8 cellular contexts compared by ENCODE assay signal in genomic region chr9:130239741-130240241, GRCh38. TPM values are rescaled to one million over a fixed set of nuclear protein-coding genes. Genes with fewer than 3 reads are reported as not detected.
A peak's percentile ranks its signal among the peaks of the same experiment; 100 is the strongest.
DNase-seq lines count a peak whose midpoint lies in the region; ATAC-seq and TF ChIP-seq lines count a peak whose summit lies in the region.

No MANE protein-coding gene starts in this region.

- no peaks in the 10 kb centered on the region for H3K9me3 Mint-ChIP-seq in CD4-positive, CD25-positive, alpha-beta regulatory T cell

- peak; percentile 35 for TF ChIP-seq CTCF in OCI-LY3 (IDR thresholded peaks at IDR 0.05; ENCODE audit: low read depth, low read length)
- TF ChIP-seq CTCF in epithelial cell of proximal tubule (conservative IDR thresholded peaks at IDR 0.05; ENCODE audit: low read depth, low read length), result peak; percentile 24

- H3K27me3 ChIP-seq in CD4-positive, CD25-positive, alpha-beta regulatory T cell (ENCODE audit: control insufficient read depth, insufficient read depth, low read length), result no peaks in the 10 kb centered on the region
- no peaks in the 10 kb centered on the region for H3K27me3 ChIP-seq in OCI-LY3 (ENCODE audit: low read depth, low read length)

- H3K36me3 Mint-ChIP-seq in CD4-positive, CD25-positive, alpha-beta regulatory T cell, result no peaks in the 10 kb centered on the region

- no peaks in the 10 kb centered on the region for H3K36me3 ChIP-seq in CD4-positive, CD25-positive, alpha-beta regulatory T cell (ENCODE audit: control insufficient read depth, insufficient read depth, low read length)
- H3K36me3 ChIP-seq in OCI-LY3 (replicated peaks; ENCODE audit: low read depth, low read length), result no peaks in the 10 kb centered on the region

- H3K79me2 ChIP-seq in OCI-LY3 (ENCODE audit: low read length), result no peaks in the 10 kb centered on the region

- H3K9me3 ChIP-seq in CD4-positive, CD25-positive, alpha-beta regulatory T cell (ENCODE audit: control insufficient read depth in 2 of 2, low read length in 2 of 2), result no peaks in the 10 kb centered on the region
- H3K9me3 ChIP-seq in OCI-LY3 (ENCODE audit: insufficient read depth, low read length), result no peaks in the 10 kb centered on the region

- peak overlapping the region; percentile 76 for H2AFZ ChIP-seq in OCI-LY3 (ENCODE audit: low read depth, low read length)

- H3K4me3 Mint-ChIP-seq in CD4-positive, CD25-positive, alpha-beta regulatory T cell, result peak overlapping the region in 3 of 4 donors; percentile 38 to 63 (median 43)

- no peaks in the 10 kb centered on the region for H4K20me1 ChIP-seq in OCI-LY3 (ENCODE audit: insufficient read depth, low read length)

- H3K9ac ChIP-seq in OCI-LY3 (ENCODE audit: low read length), result peak overlapping the region; percentile 69

- peak overlapping the region; percentile 52 to 82 (median 67) for H3K27ac Mint-ChIP-seq in CD4-positive, CD25-positive, alpha-beta regulatory T cell

- H3K4me2 ChIP-seq in OCI-LY3 (ENCODE audit: low read length), result peak overlapping the region; percentile 100

- H3K4me3 ChIP-seq in CD4-positive, CD25-positive, alpha-beta regulatory T cell (ENCODE audit: low read depth, low read length), result peak overlapping the region; percentile 26
- H3K4me3 ChIP-seq in OCI-LY3 (ENCODE audit: low read length) (peak overlapping the region; percentile 76), epithelial cell of proximal tubule (ENCODE audit: low read depth, low read length) (no peak overlapping the region)

- H3K27me3 Mint-ChIP-seq in CD4-positive, CD25-positive, alpha-beta regulatory T cell, result no peaks in the 10 kb centered on the region

- peak in 2 of 3 donors; percentile 12 to 70 for DNase-seq in CD4-positive, CD25-positive, alpha-beta regulatory T cell
- peak; percentile 35 for DNase-seq in epithelial cell of proximal tubule (ENCODE audit: low read depth)
- peak; percentile 66 for DNase-seq in stimulated activated naive CD8-positive, alpha-beta T cell treated with anti-CD3 and anti-CD28 coated beads, Interleukin-15, Interleukin-2, amounts not matched to agents 100 U/mL and 50 U/mL, for 24 hours
- no peak for DNase-seq in NCI-H1436 (lab: John Stamatoyannopoulos, UW)
- DNase-seq in NCI-H146 (lab: John Stamatoyannopoulos, UW), result no peak
- no peak for DNase-seq in superior temporal gyrus (ENCODE audit: extremely low spot score)

- peak; percentile 35 to 43 for ATAC-seq in CD4-positive, CD25-positive, alpha-beta regulatory T cell (ENCODE audit: low read depth in 2 of 2)
- peak; percentile 49 for ATAC-seq in GM21367 (IDR thresholded peaks at IDR 0.05; ENCODE audit: unreplicated experiment)
- ATAC-seq in stimulated activated naive CD8-positive, alpha-beta T cell treated with anti-CD3 and anti-CD28 coated beads, Interleukin-15, Interleukin-2, amounts not matched to agents 100 U/mL and 50 U/mL, for 24 hours, result peak; percentile 92

- peaks cover 6 to 45% (median 36%) of the 10 kb centered on the region in 4 donors for H3K4me1 Mint-ChIP-seq in CD4-positive, CD25-positive, alpha-beta regulatory T cell

- peak overlapping the region; percentile 33 for H3K27ac ChIP-seq in CD4-positive, CD25-positive, alpha-beta regulatory T cell (ENCODE audit: insufficient read depth, low read length, poor library complexity, severe bottlenecking)
- H3K27ac ChIP-seq in OCI-LY3 (ENCODE audit: low read length), result peak overlapping the region; percentile 88

- peaks cover 57% of the 10 kb centered on the region for H3K4me1 ChIP-seq in CD4-positive, CD25-positive, alpha-beta regulatory T cell (ENCODE audit: control insufficient read depth, insufficient read depth, low read length, poor library complexity, severe bottlenecking)
- peaks cover 56% of the 10 kb centered on the region for H3K4me1 ChIP-seq in OCI-LY3 (ENCODE audit: low read length)

RNA-seq across cellular contexts. Expression of gene HMCN2, which starts 25.8 kb away (rescaled TPM):
- not detected for total RNA-seq in CD4-positive, CD25-positive, alpha-beta regulatory T cell
- polyA plus RNA-seq in CD4-positive, CD25-positive, alpha-beta regulatory T cell, result not detected
- total RNA-seq in epithelial cell of proximal tubule, result 0.06 TPM in 1 of 2 replicates, not detected in the other

Comparison
In these comparisons a context has a peak if more than half of its experiments do, and no peak if none do; other contexts are left out.
1. ATAC-seq: peak in every context shown above with its lines; median percentile 92 in stimulated activated naive CD8-positive, alpha-beta T cell treated with anti-CD3 and anti-CD28 coated beads, Interleukin-15, Interleukin-2, amounts not matched to agents 100 U/mL and 50 U/mL, for 24 hours; 49 in GM21367; 39 in CD4-positive, CD25-positive, alpha-beta regulatory T cell.
2. DNase-seq: peak in CD4-positive, CD25-positive, alpha-beta regulatory T cell (2 of 3), epithelial cell of proximal tubule (single experiment) and stimulated activated naive CD8-positive, alpha-beta T cell treated with anti-CD3 and anti-CD28 coated beads, Interleukin-15, Interleukin-2, amounts not matched to agents 100 U/mL and 50 U/mL, for 24 hours (single experiment); none in NCI-H1436 (single experiment), NCI-H146 (single experiment) and superior temporal gyrus (single experiment).